Comparison of ENCODE assay signal across 30 cellular contexts in genomic region chr13:74871671-74872070, GRCh38.
DNase-seq lines count a peak whose midpoint lies in the region; ATAC-seq, FAIRE-seq and TF ChIP-seq lines count a peak whose summit lies in the region.
"Had no signal": no experiment of that assay in that cellular context is flagged by ENCODE, and none has a peak within 500 bp of the region (broad histone marks: within the 10 kb centered on the region; RNA-seq: fewer than 3 reads in every experiment).

No MANE protein-coding gene starts in this region.

- peaks cover 10% of the 10 kb centered on the region for H3K4me1 Mint-ChIP-seq in neural crest cell
- H3K4me1 Mint-ChIP-seq: activated T-helper 17 cell treated with anti-CD3 and anti-CD28 coated beads, Interleukin-2, amount 50 U/mL, for 72 hours; IgD-negative memory B cell had no signal

- peaks cover 15% of the 10 kb centered on the region for H3K36me3 Mint-ChIP-seq in neural crest cell (ENCODE audit: low read depth)
- H3K36me3 Mint-ChIP-seq: IgD-negative memory B cell had no signal

- no peaks in the 10 kb centered on the region; the same call in 1 of the 2 replicates for H3K36me3 ChIP-seq in RWPE2 (ENCODE audit: low read depth)
- H3K36me3 ChIP-seq in adrenal gland (replicated peaks in 1 of 2) = no peaks in the 10 kb centered on the region
- H3K36me3 ChIP-seq: BLaER1, breast epithelium, Peyer's patch, stomach, thyroid gland, vagina had no signal

- H3K27me3 ChIP-seq in RWPE2 (ENCODE audit: insufficient read depth, poor library complexity, severe bottlenecking) (no peaks in the 10 kb centered on the region), adrenal gland (no peaks in the 10 kb centered on the region)
- H3K27me3 ChIP-seq: BLaER1, breast epithelium, hepatocyte, Peyer's patch, stomach, thyroid gland, vagina had no signal

- no peak for ATAC-seq in A549
- peak; percentile 30; the same call in 1 of the 3 replicates for ATAC-seq in RWPE2 (ENCODE audit: low read depth)
- ATAC-seq in HG03439 (IDR thresholded peaks at IDR 0.05; ENCODE audit: unreplicated experiment) = no peak
- ATAC-seq: activated T-helper 17 cell treated with anti-CD3 and anti-CD28 coated beads, Interleukin-2, amount 50 U/mL, for 72 hours; GM12878; left cardiac atrium had no signal

- H3K4me2 ChIP-seq in A549 = 0 out of 3 replicates have a peak overlapping the region, but pooled peaks have one; percentile 33
- H3K4me2 ChIP-seq: BLaER1, hepatocyte had no signal

- H3K27ac ChIP-seq in A549 (peak overlapping the region in 1 of 2 experiments; percentile 56; a peak in 1 of 6 replicates), RWPE2 (ENCODE audit: poor library complexity, severe bottlenecking) (peak overlapping the region; percentile 93), adrenal gland (no peak overlapping the region)
- H3K27ac ChIP-seq: BLaER1, breast epithelium, hepatocyte, Peyer's patch, skin epidermis, stomach, thyroid gland, vagina had no signal

- H3K4me3 ChIP-seq in A549 (no peak overlapping the region), RWPE2 (ENCODE audit: severe bottlenecking) (no peak overlapping the region), adrenal gland (no peak overlapping the region)
- H3K4me3 ChIP-seq: BLaER1, breast epithelium, GM12878, hepatocyte, Peyer's patch, skin epidermis, stomach, thyroid gland, vagina had no signal

- POLR2A ChIA-PET in A549 (lab: Yijun Ruan, JAX) (no interaction called here), HEK293T (lab: Yijun Ruan, JAX) (no interaction called here)

- no peak for TF ChIP-seq EP300 in A549 (IDR thresholded peaks at IDR 0.05)

- H3K27ac Mint-ChIP-seq in neural crest cell (ENCODE audit: unreplicated experiment) = peak overlapping the region; percentile 57
- H3K27ac Mint-ChIP-seq: activated T-helper 17 cell treated with anti-CD3 and anti-CD28 coated beads, Interleukin-2, amount 50 U/mL, for 72 hours; IgD-negative memory B cell had no signal

- no peak for TF ChIP-seq CTCF in A549 (IDR thresholded peaks at IDR 0.05)
- no peak for TF ChIP-seq CTCF in RWPE2 (IDR thresholded peaks at IDR 0.05; ENCODE audit: poor library complexity, severe bottlenecking)
- no peak for TF ChIP-seq CTCF in neural crest cell (conservative IDR thresholded peaks at IDR 0.05)
- TF ChIP-seq CTCF in adrenal gland (IDR thresholded peaks at IDR 0.05) = no peak

- 0 out of 3 replicates have a peak, but pooled peaks cover 3% of the 10 kb centered on the region for H3K9me3 ChIP-seq in A549
- H3K9me3 ChIP-seq in RWPE2 (ENCODE audit: severe bottlenecking) = peaks cover 5% of the 10 kb centered on the region
- H3K9me3 ChIP-seq in adrenal gland (replicated peaks in 1 of 3) = no peaks in the 10 kb centered on the region
- H3K9me3 ChIP-seq: breast epithelium, Peyer's patch, thyroid gland, vagina had no signal

- no peaks in the 10 kb centered on the region for H3K27me3 Mint-ChIP-seq in neural crest cell (ENCODE audit: low read depth)
- H3K27me3 Mint-ChIP-seq: IgD-negative memory B cell had no signal

- TF ChIP-seq RAD21 in A549 (conservative IDR thresholded peaks at IDR 0.05 in 1 of 2, IDR thresholded peaks at IDR 0.05 in 1 of 2) = no peak

- no peak for TF ChIP-seq POLR2A in A549 (IDR thresholded peaks at IDR 0.05; ENCODE audit: low read length)
- no peak for TF ChIP-seq POLR2A in adrenal gland (IDR thresholded peaks at IDR 0.05)

- DNase-seq in A549 (ENCODE audit: low read depth in 1 of 2, low spot score in 1 of 2) (peak in 1 of 2 experiments; percentile 43), HEK293T (ENCODE audit: extremely low spot score) (no peak), RWPE2 (ENCODE audit: low spot score) (no peak), neural crest cell (ENCODE audit: low read depth, low spot score) (no peak), glomerular visceral epithelial cell (ENCODE audit: extremely low spot score) (no peak), adrenal gland (no peak), AML-193 (lab: John Stamatoyannopoulos, UW) (no peak)
- DNase-seq: activated CD4-positive, alpha-beta T cell treated with anti-CD3 and anti-CD28 coated beads, Interleukin-2, amount 50 U/mL, for 48 hours; activated CD8-positive, alpha-beta memory T cell treated with anti-CD3 and anti-CD28 coated beads, Interleukin-2, amount 50 U/mL, for 48 hours; activated naive CD4-positive, alpha-beta T cell treated with anti-CD3 and anti-CD28 coated beads, Interleukin-2, amount 50 U/mL, for 16 hours; DMS79; left cardiac atrium; mammary epithelial cell; NCI-H2029; NCI-H526 treated with DMSO at 0.1 percent for 48 hours; Peyer's patch; SIG-M5; stimulated activated CD8-positive, alpha-beta memory T cell treated with anti-CD3 and anti-CD28 coated beads, Interleukin-4, amount 100 ng/mL, for 48 hours; stomach; thyroid gland had no signal

- intact Hi-C loops in adrenal gland (cut with DNase I) = no loop called here

- no peak for FAIRE-seq in A549 (lab: Jason Lieb, UNC)
- FAIRE-seq: frontal cortex, GM12878 had no signal

- H3K4me3 Mint-ChIP-seq in neural crest cell = no peak overlapping the region
- H3K4me3 Mint-ChIP-seq: activated T-helper 17 cell treated with anti-CD3 and anti-CD28 coated beads, Interleukin-2, amount 50 U/mL, for 72 hours; IgD-negative memory B cell had no signal

- peaks cover 28% of the 10 kb centered on the region for H3K9me3 Mint-ChIP-seq in neural crest cell

- H3K4me1 ChIP-seq in A549 (peaks cover 6% of the 10 kb centered on the region; the same call in 1 of the 3 replicates), RWPE2 (ENCODE audit: insufficient read depth, poor library complexity, severe bottlenecking) (peaks cover 41% of the 10 kb centered on the region), adrenal gland (replicated peaks in 1 of 2) (peaks cover 0 to 6% of the 10 kb centered on the region in 2 donors)
- H3K4me1 ChIP-seq: BLaER1, breast epithelium, Peyer's patch, stomach, thyroid gland, vagina had no signal

- CTCF ChIA-PET in A549 (lab: Yijun Ruan, JAX) = no interaction called here
- CTCF ChIA-PET in HEK293T (lab: Yijun Ruan, JAX) = no interaction called here

TF ChIP-seq in A549, 52 proteins besides CTCF, POLR2A, EP300 and RAD21:
- no peak for TF ChIP-seq HOXB13 (CRISPR knock-in tag; IDR thresholded peaks at IDR 0.05; ENCODE audit: low read depth)
- no peak for TF ChIP-seq HMGXB4 (CRISPR knock-in tag; IDR thresholded peaks at IDR 0.05; ENCODE audit: borderline replicate concordance)
- TF ChIP-seq MAX (IDR thresholded peaks at IDR 0.05) = no peak
- TF ChIP-seq GATA3 (IDR thresholded peaks at IDR 0.05; ENCODE audit: borderline replicate concordance) = peak; percentile 57
TF ChIP-seq in A549: peak in this region for 1.

TF ChIP-seq in HEK293T, 16 proteins besides CTCF, POLR2A, EP300 and RAD21:
- no peak for TF ChIP-seq HDGF (IDR thresholded peaks at IDR 0.05; ENCODE audit: borderline replicate concordance)
- TF ChIP-seq ELF4 (IDR thresholded peaks at IDR 0.05) = no peak
- 0 out of 2 replicates have a peak, but pooled peaks have one; percentile 33 for TF ChIP-seq LEF1 (IDR thresholded peaks at IDR 0.05; ENCODE audit: borderline replicate concordance)
- no peak for TF ChIP-seq SUZ12 (IDR thresholded peaks at IDR 0.05)
- peak; percentile 71; the same call in 1 of the 2 replicates for TF ChIP-seq FOXK2 (IDR thresholded peaks at IDR 0.05)
- peak; percentile 82 for TF ChIP-seq FOXA1 (IDR thresholded peaks at IDR 0.05)
- no peak for TF ChIP-seq NFRKB (IDR thresholded peaks at IDR 0.05)
- no peak for TF ChIP-seq SP1 (IDR thresholded peaks at IDR 0.05)
- TF ChIP-seq FOXM1 (IDR thresholded peaks at IDR 0.05; ENCODE audit: borderline replicate concordance) = peak; percentile 38; the same call in 1 of the 2 replicates
- no peak for TF ChIP-seq BHLHE40 (IDR thresholded peaks at IDR 0.05; ENCODE audit: borderline replicate concordance)
- peak; percentile 92; the same call in 1 of the 2 replicates for TF ChIP-seq CTBP1 (IDR thresholded peaks at IDR 0.05; ENCODE audit: borderline replicate concordance)
- TF ChIP-seq PKNOX1 (IDR thresholded peaks at IDR 0.05) = peak; percentile 92
- peak; percentile 64; the same call in 1 of the 2 replicates for TF ChIP-seq ARNT (IDR thresholded peaks at IDR 0.05)
- TF ChIP-seq L3MBTL2 (conservative IDR thresholded peaks at IDR 0.05) = no peak
